ENCODE assay signal across 8 cellular contexts in genomic region chr7:50679218-50680007, GRCh38.
DNase-seq lines count a peak whose midpoint lies in the region; ATAC-seq and TF ChIP-seq lines count a peak whose summit lies in the region.

No MANE protein-coding gene starts in this region.

- no peaks in the 10 kb centered on the region for H3K9me3 ChIP-seq in right cardiac atrium (ENCODE audit: control insufficient read depth, low read length)

- no peak for DNase-seq in activated CD4-positive, alpha-beta T cell treated with anti-CD3 and anti-CD28 coated beads for 36 hours
- DNase-seq in activated CD4-positive, alpha-beta T cell treated with anti-CD3 and anti-CD28 coated beads for 4 hours = no peak
- peak; percentile 19 for DNase-seq in NCI-H2107 (lab: John Stamatoyannopoulos, UW)
- no peak for DNase-seq in activated B cell treated with CpG ODN at 0.5 μM for 24 hours
- no peak for DNase-seq in right cardiac atrium
- no peak for DNase-seq in stimulated activated naive B cell treated with anti-CD40 and anti-IgM and Interleukin-4, amounts not matched to agents 10 μg/mL and 1 μg/mL and 100 μg/mL, for 72 hours
- DNase-seq in activated naive CD4-positive, alpha-beta T cell treated with anti-CD3 and anti-CD28 coated beads for 36 hours = no peak

- CTCF ChIA-PET in activated CD4-positive, alpha-beta T cell treated with anti-CD3 and anti-CD28 coated beads for 36 hours (lab: Charles Lee) = interaction anchor here (0.6 to 6.8 kb wide), 16 partner anchors 18 to 587 kb away, joined by 3 to 56 read pairs (median 3); no protein-coding TSS in a partner anchor
- CTCF ChIA-PET in activated B cell treated with CpG ODN at 0.5 μM for 24 hours (lab: Charles Lee) = interaction anchor here (1.0 to 3.9 kb wide), 3 partner anchors 212 to 586 kb away, joined by 3 to 36 read pairs (median 18); partner anchors contain the start of gene ZPBP
- CTCF ChIA-PET in activated naive CD4-positive, alpha-beta T cell treated with anti-CD3 and anti-CD28 coated beads for 36 hours (lab: Charles Lee) = interaction anchor here (0.6 to 4.9 kb wide), 8 partner anchors 9 to 259 kb away, joined by 3 to 43 read pairs (median 3); no protein-coding TSS in a partner anchor

- no peak overlapping the region for H3K27ac Mint-ChIP-seq in activated CD4-positive, alpha-beta T cell treated with anti-CD3 and anti-CD28 coated beads for 36 hours
- no peak overlapping the region for H3K27ac Mint-ChIP-seq in activated B cell treated with CpG ODN at 0.5 μM for 24 hours
- H3K27ac Mint-ChIP-seq in stimulated activated naive B cell treated with anti-CD40 and anti-IgM and Interleukin-4, amounts not matched to agents 10 μg/mL and 1 μg/mL and 100 μg/mL, for 72 hours = no peak overlapping the region
- H3K27ac Mint-ChIP-seq in activated naive CD4-positive, alpha-beta T cell treated with anti-CD3 and anti-CD28 coated beads for 36 hours = no peak overlapping the region

- TF ChIP-seq CTCF in activated B cell treated with CpG ODN at 0.5 μM for 24 hours (IDR thresholded peaks at IDR 0.05) = no peak

- no peaks in the 10 kb centered on the region for H3K27me3 Mint-ChIP-seq in activated CD4-positive, alpha-beta T cell treated with anti-CD3 and anti-CD28 coated beads for 36 hours
- H3K27me3 Mint-ChIP-seq in activated B cell treated with CpG ODN at 0.5 μM for 24 hours = peaks cover 5% of the 10 kb centered on the region
- H3K27me3 Mint-ChIP-seq in stimulated activated naive B cell treated with anti-CD40 and anti-IgM and Interleukin-4, amounts not matched to agents 10 μg/mL and 1 μg/mL and 100 μg/mL, for 72 hours = peaks cover 0 to 4% of the 10 kb centered on the region in 2 donors
- no peaks in the 10 kb centered on the region for H3K27me3 Mint-ChIP-seq in activated naive CD4-positive, alpha-beta T cell treated with anti-CD3 and anti-CD28 coated beads for 36 hours (ENCODE audit: low read depth)

- WGBS in right cardiac atrium = 35% methylated on average over 7 of the region's 7 CpGs

- ATAC-seq in activated CD4-positive, alpha-beta T cell treated with anti-CD3 and anti-CD28 coated beads for 36 hours = peak; percentile 78
- peak; percentile 75 for ATAC-seq in HG02885 (IDR thresholded peaks at IDR 0.05; ENCODE audit: poor library complexity, unreplicated experiment)
- peak; percentile 42 for ATAC-seq in activated B cell treated with CpG ODN at 0.5 μM for 24 hours (ENCODE audit: low read depth)
- ATAC-seq in right cardiac atrium = peak; percentile 62 to 67
- ATAC-seq in stimulated activated naive B cell treated with anti-CD40 and anti-IgM and Interleukin-4, amounts not matched to agents 10 μg/mL and 1 μg/mL and 100 μg/mL, for 72 hours (replicated peaks) = peak; percentile 81 to 89

- H3K4me1 Mint-ChIP-seq in activated CD4-positive, alpha-beta T cell treated with anti-CD3 and anti-CD28 coated beads for 36 hours = no peaks in the 10 kb centered on the region
- H3K4me1 Mint-ChIP-seq in activated B cell treated with CpG ODN at 0.5 μM for 24 hours = peaks cover 6% of the 10 kb centered on the region
- H3K4me1 Mint-ChIP-seq in stimulated activated naive B cell treated with anti-CD40 and anti-IgM and Interleukin-4, amounts not matched to agents 10 μg/mL and 1 μg/mL and 100 μg/mL, for 72 hours = peaks cover 3 to 14% of the 10 kb centered on the region in 2 donors
- no peaks in the 10 kb centered on the region for H3K4me1 Mint-ChIP-seq in activated naive CD4-positive, alpha-beta T cell treated with anti-CD3 and anti-CD28 coated beads for 36 hours (ENCODE audit: low read depth)

- no peak overlapping the region for H3K4me3 Mint-ChIP-seq in activated CD4-positive, alpha-beta T cell treated with anti-CD3 and anti-CD28 coated beads for 36 hours
- H3K4me3 Mint-ChIP-seq in activated B cell treated with CpG ODN at 0.5 μM for 24 hours = no peak overlapping the region
- H3K4me3 Mint-ChIP-seq in stimulated activated naive B cell treated with anti-CD40 and anti-IgM and Interleukin-4, amounts not matched to agents 10 μg/mL and 1 μg/mL and 100 μg/mL, for 72 hours = no peak overlapping the region
- H3K4me3 Mint-ChIP-seq in activated naive CD4-positive, alpha-beta T cell treated with anti-CD3 and anti-CD28 coated beads for 36 hours = no peak overlapping the region

- POLR2A ChIA-PET in activated CD4-positive, alpha-beta T cell treated with anti-CD3 and anti-CD28 coated beads for 36 hours (lab: Charles Lee) = interaction anchor here (0.7 kb wide), 1 partner anchor 488 kb away, joined by 3 read pairs; no protein-coding TSS in a partner anchor
- POLR2A ChIA-PET in activated B cell treated with CpG ODN at 0.5 μM for 24 hours (lab: Charles Lee) = no interaction called here

- no peaks in the 10 kb centered on the region for H3K9me3 Mint-ChIP-seq in activated CD4-positive, alpha-beta T cell treated with anti-CD3 and anti-CD28 coated beads for 36 hours (ENCODE audit: low read depth)
- no peaks in the 10 kb centered on the region for H3K9me3 Mint-ChIP-seq in activated B cell treated with CpG ODN at 0.5 μM for 24 hours
- no peaks in the 10 kb centered on the region for H3K9me3 Mint-ChIP-seq in stimulated activated naive B cell treated with anti-CD40 and anti-IgM and Interleukin-4, amounts not matched to agents 10 μg/mL and 1 μg/mL and 100 μg/mL, for 72 hours
- no peaks in the 10 kb centered on the region for H3K9me3 Mint-ChIP-seq in activated naive CD4-positive, alpha-beta T cell treated with anti-CD3 and anti-CD28 coated beads for 36 hours

- intact Hi-C loops in activated CD4-positive, alpha-beta T cell treated with anti-CD3 and anti-CD28 coated beads for 36 hours (cut with DNase I, micrococcal nuclease) = loop anchor here (1.0 to 5.0 kb wide), 6 partner anchors 47 to 587 kb away; partner anchors contain the start of gene ZPBP (in 1 of the 2)
- intact Hi-C loops in activated B cell treated with CpG ODN at 0.5 μM for 24 hours (cut with micrococcal nuclease) (loop anchor here (1.0 kb wide), 5 partner anchors 211 to 587 kb away; no protein-coding TSS in a partner anchor), right cardiac atrium (cut with DNase I) (loop anchor here in 3 of 4 donors (5.0 to 10.0 kb wide), 5 partner anchors 65 to 475 kb away; no protein-coding TSS in a partner anchor)
- intact Hi-C loops in activated naive CD4-positive, alpha-beta T cell treated with anti-CD3 and anti-CD28 coated beads for 36 hours (cut with micrococcal nuclease) = loop anchor here (1.0 to 5.0 kb wide), 6 partner anchors 46 to 587 kb away; no protein-coding TSS in a partner anchor

- H3K27ac ChIP-seq in right cardiac atrium (ENCODE audit: low read length) = peak overlapping the region; percentile 61

- H3K4me1 ChIP-seq in right cardiac atrium (ENCODE audit: control insufficient read depth, insufficient read depth, low read length) = peaks cover 15% of the 10 kb centered on the region

- H3K36me3 Mint-ChIP-seq in activated CD4-positive, alpha-beta T cell treated with anti-CD3 and anti-CD28 coated beads for 36 hours (ENCODE audit: low read depth) = no peaks in the 10 kb centered on the region
- no peaks in the 10 kb centered on the region for H3K36me3 Mint-ChIP-seq in activated B cell treated with CpG ODN at 0.5 μM for 24 hours (ENCODE audit: low read depth)
- no peaks in the 10 kb centered on the region for H3K36me3 Mint-ChIP-seq in stimulated activated naive B cell treated with anti-CD40 and anti-IgM and Interleukin-4, amounts not matched to agents 10 μg/mL and 1 μg/mL and 100 μg/mL, for 72 hours
- no peaks in the 10 kb centered on the region for H3K36me3 Mint-ChIP-seq in activated naive CD4-positive, alpha-beta T cell treated with anti-CD3 and anti-CD28 coated beads for 36 hours (ENCODE audit: low read depth)

- no peaks in the 10 kb centered on the region for H3K27me3 ChIP-seq in right cardiac atrium (ENCODE audit: control insufficient read depth, insufficient read depth)

- no peak overlapping the region for H3K4me3 ChIP-seq in right cardiac atrium (ENCODE audit: low read length)
